ENCODE assay signal across 31 cellular contexts in the genomic region with DNA sequence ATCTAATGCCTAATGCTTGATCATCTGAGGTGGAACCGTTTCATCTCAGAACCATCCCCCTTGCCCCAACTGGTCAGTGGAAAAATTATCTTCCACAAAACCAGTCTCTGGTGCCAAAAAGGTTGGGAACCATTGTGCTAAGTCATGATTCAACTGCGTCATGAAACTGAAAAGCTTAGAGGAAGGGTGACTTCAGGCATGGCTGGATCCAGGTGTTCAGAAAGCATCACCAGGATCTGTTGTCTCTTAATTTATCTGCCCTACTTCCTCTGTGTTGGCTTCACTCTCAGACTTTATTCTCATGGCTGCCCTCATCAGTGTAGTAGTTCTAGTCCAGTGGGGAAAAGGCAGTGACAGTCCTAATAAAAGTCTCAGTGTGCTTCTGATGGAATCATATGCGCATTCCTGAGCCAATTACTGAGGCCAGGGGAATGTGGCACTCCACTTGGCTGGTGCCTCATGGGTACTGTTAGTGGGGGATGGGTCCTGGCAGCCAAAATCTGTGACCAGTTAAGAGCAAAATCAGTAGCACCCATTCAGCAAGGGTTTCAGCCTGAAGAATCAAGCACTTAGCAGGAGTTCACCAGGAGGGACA.
"Had no signal": no experiment of that assay in that cellular context is flagged by ENCODE, and none has a peak within 500 bp of the region (broad histone marks: within the 10 kb centered on the region; RNA-seq: fewer than 3 reads in every experiment).

No MANE protein-coding gene starts in this region.

- H3K9me3 ChIP-seq: ascending aorta, heart left ventricle, ovary, upper lobe of left lung, vagina had no signal

- FAIRE-seq: endothelial cell of umbilical vein, small intestine had no signal

- H3K4me3 ChIP-seq: ascending aorta, cardiac muscle cell, coronary artery, dorsolateral prefrontal cortex, heart left ventricle, ovary, upper lobe of left lung, vagina had no signal

- H3K4me1 ChIP-seq: ascending aorta, heart left ventricle, upper lobe of left lung, vagina had no signal

- H3K27ac ChIP-seq: ascending aorta, cardiac muscle cell, coronary artery, dorsolateral prefrontal cortex, heart left ventricle, ovary, upper lobe of left lung, vagina had no signal

- H3K27ac Mint-ChIP-seq: activated CD4-positive, alpha-beta memory T cell treated with anti-CD3 and anti-CD28 coated beads, Interleukin-2, amount 10 ng/mL, durations not matched to agents 7 days and 5 days; activated CD4-positive, alpha-beta T cell treated with anti-CD3 and anti-CD28 coated beads, Interleukin-2, amount 10 ng/mL, durations not matched to agents 24 days and 14 days; activated naive CD4-positive, alpha-beta T cell treated with anti-CD3 and anti-CD28 coated beads, Interleukin-2, amount 10 ng/mL, durations not matched to agents 7 days and 5 days; activated naive CD8-positive, alpha-beta T cell treated with anti-CD3 and anti-CD28 coated beads, Interleukin-2, amount 10 ng/mL, durations not matched to agents 7 days and 5 days; activated T-cell treated with anti-CD3 and anti-CD28 coated beads, Interleukin-2, amount 50 U/mL, for 24 hours; brain; effector memory CD8-positive, alpha-beta T cell; immature natural killer cell; naive thymus-derived CD4-positive, alpha-beta T cell; progenitor cell of endocrine pancreas; stimulated activated effector memory CD8-positive, alpha-beta T cell treated with anti-CD3 and anti-CD28 coated beads, Interleukin-12 subunit alpha, Interleukin-12 subunit beta, amount 100 ng/mL, for 72 hours; stimulated activated naive CD8-positive, alpha-beta T cell treated with anti-CD3 and anti-CD28 coated beads, Interleukin-15, amount 100 ng/mL, for 72 hours had no signal

- ATAC-seq: effector memory CD8-positive, alpha-beta T cell; heart left ventricle; naive thymus-derived CD4-positive, alpha-beta T cell; sciatic nerve; stimulated activated effector memory CD8-positive, alpha-beta T cell treated with anti-CD3 and anti-CD28 coated beads, Interleukin-12 subunit alpha, Interleukin-12 subunit beta, amount 100 ng/mL, for 72 hours; stimulated activated naive CD8-positive, alpha-beta T cell treated with anti-CD3 and anti-CD28 coated beads, Interleukin-15, amount 100 ng/mL, for 72 hours had no signal

- H3K4me1 Mint-ChIP-seq: activated CD4-positive, alpha-beta memory T cell treated with anti-CD3 and anti-CD28 coated beads, Interleukin-2, amount 10 ng/mL, durations not matched to agents 7 days and 5 days; activated CD4-positive, alpha-beta T cell treated with anti-CD3 and anti-CD28 coated beads, Interleukin-2, amount 10 ng/mL, durations not matched to agents 24 days and 14 days; activated naive CD4-positive, alpha-beta T cell treated with anti-CD3 and anti-CD28 coated beads, Interleukin-2, amount 10 ng/mL, durations not matched to agents 7 days and 5 days; activated naive CD8-positive, alpha-beta T cell treated with anti-CD3 and anti-CD28 coated beads, Interleukin-2, amount 10 ng/mL, durations not matched to agents 7 days and 5 days; brain; immature natural killer cell; naive thymus-derived CD4-positive, alpha-beta T cell; stimulated activated effector memory CD8-positive, alpha-beta T cell treated with anti-CD3 and anti-CD28 coated beads, Interleukin-12 subunit alpha, Interleukin-12 subunit beta, amount 100 ng/mL, for 72 hours; stimulated activated naive CD8-positive, alpha-beta T cell treated with anti-CD3 and anti-CD28 coated beads, Interleukin-15, amount 100 ng/mL, for 72 hours had no signal

- H3K4me3 Mint-ChIP-seq: activated CD4-positive, alpha-beta memory T cell treated with anti-CD3 and anti-CD28 coated beads, Interleukin-2, amount 10 ng/mL, durations not matched to agents 7 days and 5 days; activated CD4-positive, alpha-beta T cell treated with anti-CD3 and anti-CD28 coated beads, Interleukin-2, amount 10 ng/mL, durations not matched to agents 24 days and 14 days; activated naive CD4-positive, alpha-beta T cell treated with anti-CD3 and anti-CD28 coated beads, Interleukin-2, amount 10 ng/mL, durations not matched to agents 7 days and 5 days; activated naive CD8-positive, alpha-beta T cell treated with anti-CD3 and anti-CD28 coated beads, Interleukin-2, amount 10 ng/mL, durations not matched to agents 7 days and 5 days; activated T-cell treated with anti-CD3 and anti-CD28 coated beads, Interleukin-2, amount 50 U/mL, for 24 hours; brain; effector memory CD8-positive, alpha-beta T cell; immature natural killer cell; naive thymus-derived CD4-positive, alpha-beta T cell; stimulated activated effector memory CD8-positive, alpha-beta T cell treated with anti-CD3 and anti-CD28 coated beads, Interleukin-12 subunit alpha, Interleukin-12 subunit beta, amount 100 ng/mL, for 72 hours; stimulated activated naive CD8-positive, alpha-beta T cell treated with anti-CD3 and anti-CD28 coated beads, Interleukin-15, amount 100 ng/mL, for 72 hours had no signal

- DNase-seq: activated CD4-positive, alpha-beta memory T cell treated with anti-CD3 and anti-CD28 coated beads, Interleukin-2, amount 10 ng/mL, durations not matched to agents 7 days and 5 days; activated CD4-positive, alpha-beta T cell treated with anti-CD3 and anti-CD28 coated beads, Interleukin-2, amount 10 ng/mL, durations not matched to agents 24 days and 14 days; activated CD4-positive, CD25-positive, alpha-beta regulatory T cell treated with anti-CD3 and anti-CD28 coated beads, Interleukin-2, amount 50 U/mL, for 72 hours; activated CD8-positive, alpha-beta memory T cell treated with anti-CD3 and anti-CD28 coated beads, Interleukin-2, amount 50 U/mL, for 48 hours; activated gamma-delta T cell; activated naive CD4-positive, alpha-beta T cell treated with anti-CD3 and anti-CD28 coated beads, Interleukin-2, amount 10 ng/mL, durations not matched to agents 7 days and 5 days; activated naive CD8-positive, alpha-beta T cell treated with anti-CD3 and anti-CD28 coated beads, Interleukin-2, amount 10 ng/mL, durations not matched to agents 7 days and 5 days; activated T-cell treated with anti-CD3 and anti-CD28 coated beads, Interleukin-2, amount 50 U/mL, for 24 hours; dorsolateral prefrontal cortex; effector memory CD8-positive, alpha-beta T cell; heart left ventricle; hypothalamus; immature natural killer cell; midbrain; naive thymus-derived CD4-positive, alpha-beta T cell; ovary; small intestine; stimulated activated CD4-positive, alpha-beta T cell treated with anti-CD3 and anti-CD28 coated beads, Interleukin-4, amount 100 ng/mL, for 24 hours; stimulated activated naive CD8-positive, alpha-beta T cell treated with anti-CD3 and anti-CD28 coated beads, Interleukin-15, amount 100 ng/mL, for 72 hours; substantia nigra; T1000; upper lobe of left lung had no signal

- H3K27me3 ChIP-seq: ascending aorta, cardiac muscle cell, ovary, upper lobe of left lung, vagina had no signal

- H3K36me3 ChIP-seq: ascending aorta, cardiac muscle cell, heart left ventricle, ovary, upper lobe of left lung, vagina had no signal

- H3K27me3 Mint-ChIP-seq: activated CD4-positive, alpha-beta memory T cell treated with anti-CD3 and anti-CD28 coated beads, Interleukin-2, amount 10 ng/mL, durations not matched to agents 7 days and 5 days; activated CD4-positive, alpha-beta T cell treated with anti-CD3 and anti-CD28 coated beads, Interleukin-2, amount 10 ng/mL, durations not matched to agents 24 days and 14 days; activated naive CD4-positive, alpha-beta T cell treated with anti-CD3 and anti-CD28 coated beads, Interleukin-2, amount 10 ng/mL, durations not matched to agents 7 days and 5 days; activated naive CD8-positive, alpha-beta T cell treated with anti-CD3 and anti-CD28 coated beads, Interleukin-2, amount 10 ng/mL, durations not matched to agents 7 days and 5 days; activated T-cell treated with anti-CD3 and anti-CD28 coated beads, Interleukin-2, amount 50 U/mL, for 24 hours; brain; effector memory CD8-positive, alpha-beta T cell had no signal

- H3K9me3 Mint-ChIP-seq: activated CD4-positive, alpha-beta T cell treated with anti-CD3 and anti-CD28 coated beads, Interleukin-2, amount 10 ng/mL, durations not matched to agents 24 days and 14 days; activated naive CD8-positive, alpha-beta T cell treated with anti-CD3 and anti-CD28 coated beads, Interleukin-2, amount 10 ng/mL, durations not matched to agents 7 days and 5 days; brain had no signal

- H3K36me3 Mint-ChIP-seq: activated naive CD4-positive, alpha-beta T cell treated with anti-CD3 and anti-CD28 coated beads, Interleukin-2, amount 10 ng/mL, durations not matched to agents 7 days and 5 days; activated naive CD8-positive, alpha-beta T cell treated with anti-CD3 and anti-CD28 coated beads, Interleukin-2, amount 10 ng/mL, durations not matched to agents 7 days and 5 days; brain; immature natural killer cell; naive thymus-derived CD4-positive, alpha-beta T cell; stimulated activated effector memory CD8-positive, alpha-beta T cell treated with anti-CD3 and anti-CD28 coated beads, Interleukin-12 subunit alpha, Interleukin-12 subunit beta, amount 100 ng/mL, for 72 hours had no signal
